29 cellular contexts compared by ENCODE assay signal in genomic region chr16:29947897-29948296, GRCh38. TPM values are rescaled to one million over a fixed set of nuclear protein-coding genes. Genes with fewer than 3 reads are reported as not detected.
"Had no signal": no experiment of that assay in that cellular context is flagged by ENCODE, and none has a peak within 500 bp of the region (broad histone marks: within the 10 kb centered on the region; RNA-seq: fewer than 3 reads in every experiment).

No MANE protein-coding gene starts in this region.

- H3K4me3 ChIP-seq: colonic mucosa, coronary artery, dorsolateral prefrontal cortex, esophagus muscularis mucosa, esophagus squamous epithelium, gastrocnemius medialis, gastroesophageal sphincter, heart left ventricle, heart right ventricle had no signal

- FAIRE-seq: colon, endometrium, endothelial cell of umbilical vein, frontal cortex had no signal

- H3K9me3 ChIP-seq: colonic mucosa, esophagus muscularis mucosa, esophagus squamous epithelium, gastrocnemius medialis, gastroesophageal sphincter had no signal

- H3K4me3 Mint-ChIP-seq: dendritic cell treated with granulocyte-macrophage colony-stimulating factor and Interleukin-4, amounts not matched to agents 40 ng/mL and 50 ng/mL, for 4 days; effector memory CD8-positive, alpha-beta T cell; endodermal cell had no signal

- H3K27ac ChIP-seq: colonic mucosa, coronary artery, dorsolateral prefrontal cortex, epithelial cell of prostate, esophagus muscularis mucosa, esophagus squamous epithelium, foreskin keratinocyte, gastrocnemius medialis, gastroesophageal sphincter, heart left ventricle, heart right ventricle had no signal

- H3K27ac Mint-ChIP-seq: dendritic cell treated with granulocyte-macrophage colony-stimulating factor and Interleukin-4, amounts not matched to agents 40 ng/mL and 50 ng/mL, for 4 days; effector memory CD8-positive, alpha-beta T cell; endodermal cell had no signal

- H3K9me3 Mint-ChIP-seq: dendritic cell treated with granulocyte-macrophage colony-stimulating factor and Interleukin-4, amounts not matched to agents 40 ng/mL and 50 ng/mL, for 4 days had no signal

- H3K27me3 ChIP-seq: colonic mucosa, dorsolateral prefrontal cortex, esophagus muscularis mucosa, esophagus squamous epithelium, foreskin keratinocyte, gastrocnemius medialis, gastroesophageal sphincter, heart left ventricle, heart right ventricle had no signal

- H3K36me3 ChIP-seq: colonic mucosa, esophagus muscularis mucosa, esophagus squamous epithelium, gastrocnemius medialis, gastroesophageal sphincter, heart left ventricle, heart right ventricle had no signal

- DNase-seq: colonic mucosa; cortex of kidney; dermis blood vessel endothelial cell; dorsolateral prefrontal cortex; effector CD4-positive, alpha-beta T cell; effector CD8-positive, alpha-beta T cell; effector memory CD4-positive, alpha-beta T cell; effector memory CD8-positive, alpha-beta T cell; endodermal cell; erythroblast; esophagus squamous epithelium; foreskin fibroblast; foreskin keratinocyte; foreskin melanocyte; gastrocnemius medialis; glutamatergic neuron; head of caudate nucleus; heart left ventricle; heart right ventricle had no signal

- ATAC-seq: effector memory CD8-positive, alpha-beta T cell; esophagus mucosa; foreskin keratinocyte; gastrocnemius medialis; gastroesophageal sphincter; heart left ventricle; heart right ventricle had no signal

- H3K4me1 ChIP-seq: gastrocnemius medialis, heart left ventricle had no signal

RNA-seq across cellular contexts. Expression of gene ASPHD1, which starts 47.6 kb away (rescaled TPM):
- total RNA-seq: dermis blood vessel endothelial cell, gastrocnemius medialis had no signal
